ENCODE assay signal across 1 cellular context in the genomic region with DNA sequence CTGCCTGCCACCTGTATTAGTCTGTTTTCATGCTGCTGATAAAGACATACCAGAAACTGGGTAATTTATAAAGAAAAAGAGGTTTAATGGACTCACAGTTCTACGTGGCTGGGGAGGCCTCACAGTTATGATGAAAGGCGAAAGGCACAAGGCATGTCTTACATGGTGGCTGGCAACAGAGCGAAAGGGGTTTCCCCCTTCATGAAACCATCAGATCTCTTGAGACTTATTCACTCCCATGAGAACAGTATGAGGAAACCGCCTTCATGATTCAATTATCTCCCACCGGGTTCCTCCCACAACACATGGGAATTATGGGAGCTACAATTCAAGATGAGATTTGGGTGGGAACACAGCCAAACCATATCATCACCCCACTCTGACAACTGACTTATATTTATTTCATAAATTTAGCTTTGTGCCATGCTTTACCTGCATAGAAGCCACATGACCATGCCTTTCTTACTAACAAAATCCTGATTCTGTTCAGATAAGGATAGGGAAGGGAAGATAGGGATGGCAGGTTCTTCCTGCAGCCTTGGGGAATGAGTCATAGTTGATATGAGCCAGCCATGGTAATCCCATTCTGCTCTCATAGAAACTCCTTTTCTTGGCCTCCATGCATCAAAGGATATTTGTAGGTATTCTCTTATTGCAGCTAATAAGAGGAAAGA.
TF ChIP-seq lines count a peak whose summit lies in the region.

No MANE protein-coding gene starts in this region.

TF ChIP-seq in endothelial cell of umbilical vein, 7 proteins besides CTCF, POLR2A, EP300 and RAD21 (continued from another document):
- TF ChIP-seq EZH2 (IDR thresholded peaks at IDR 0.05; ENCODE audit: borderline replicate concordance, low read depth, low read length, severe bottlenecking) (no peak), POLR2AphosphoS5 (IDR thresholded peaks at IDR 0.05; ENCODE audit: insufficient read depth, low read depth, low read length) (no peak)
TF ChIP-seq in endothelial cell of umbilical vein: peak in this region for 3.
